ENCODE assay signal across 8 cellular contexts in genomic region chr14:91323671-91324605, GRCh38.
DNase-seq lines count a peak whose midpoint lies in the region; ATAC-seq lines count a peak whose summit lies in the region.

No MANE protein-coding gene starts in this region.

- no peak overlapping the region for H3K4me2 ChIP-seq in neuronal stem cell (ENCODE audit: insufficient read depth, low read length, poor library complexity, severe bottlenecking)

- peak; percentile 65 for ATAC-seq in GM21381 (IDR thresholded peaks at IDR 0.05; ENCODE audit: unreplicated experiment)

- no peak overlapping the region for H3K4me3 ChIP-seq in neuronal stem cell (ENCODE audit: low read length in 2 of 2)

- no peaks in the 10 kb centered on the region for H3K27me3 ChIP-seq in neuronal stem cell (ENCODE audit: control insufficient read depth in 3 of 3, insufficient read depth in 3 of 3, low read depth in 1 of 3, low read length in 3 of 3)

- no peak overlapping the region for H2AFZ ChIP-seq in neuronal stem cell (ENCODE audit: low read length)

- H3K27ac Mint-ChIP-seq in activated T-helper 1 cell treated with anti-CD3 and anti-CD28 coated beads, Interleukin-12 subunit alpha, Interleukin-12 subunit beta, Interleukin-2, Interleukin-4 antibody, amounts not matched to agents 30 ng/mL and 10 ng/mL and 1 ng/mL, durations not matched to agents 14 hours and 24 hours and 36 hours, result peak overlapping the region; percentile 99

- H2BK12ac ChIP-seq in neuronal stem cell (ENCODE audit: low read length), result no peak overlapping the region

- peak overlapping the region; percentile 80 for H3K4me3 Mint-ChIP-seq in activated T-helper 1 cell treated with anti-CD3 and anti-CD28 coated beads, Interleukin-12 subunit alpha, Interleukin-12 subunit beta, Interleukin-2, Interleukin-4 antibody, amounts not matched to agents 30 ng/mL and 10 ng/mL and 1 ng/mL, durations not matched to agents 14 hours and 24 hours and 36 hours

- no peak overlapping the region for H3K9ac ChIP-seq in neuronal stem cell (ENCODE audit: low read depth, low read length, poor library complexity)

- H2AK5ac ChIP-seq in neuronal stem cell (ENCODE audit: low read depth, low read length), result peak overlapping the region; percentile 22

- no peak overlapping the region for H3K23ac ChIP-seq in neuronal stem cell (ENCODE audit: low read depth, low read length, poor library complexity)

- H3K36me3 Mint-ChIP-seq in activated T-helper 1 cell treated with anti-CD3 and anti-CD28 coated beads, Interleukin-12 subunit alpha, Interleukin-12 subunit beta, Interleukin-2, Interleukin-4 antibody, amounts not matched to agents 30 ng/mL and 10 ng/mL and 1 ng/mL, durations not matched to agents 14 hours and 24 hours and 36 hours (ENCODE audit: low read depth), result peaks cover 49% of the 10 kb centered on the region

- H3K14ac ChIP-seq in neuronal stem cell (ENCODE audit: low read length), result no peak overlapping the region

- no peak overlapping the region for H4K91ac ChIP-seq in neuronal stem cell (ENCODE audit: low read depth, low read length, poor library complexity)

- DNase-seq in DMS 273 treated with DMSO at 0.1 percent for 48 hours (lab: John Stamatoyannopoulos, UW) (peak; percentile 63), HT1080 (ENCODE audit: low read depth) (peak; percentile 80), OCI-M2 (lab: John Stamatoyannopoulos, UW; ENCODE audit: unreplicated experiment) (peak; percentile 15), fibroblast of peridontal ligament (ENCODE audit: extremely low read depth) (peak; percentile 75), neuronal stem cell (ENCODE audit: low spot score) (peak; percentile 73), stromal cell of bone marrow (ENCODE audit: low read depth) (peak; percentile 52)
- peak; percentile 84 for DNase-seq in activated T-helper 1 cell treated with anti-CD3 and anti-CD28 coated beads, Interleukin-12 subunit alpha, Interleukin-12 subunit beta, Interleukin-2, Interleukin-4 antibody, amounts not matched to agents 30 ng/mL and 10 ng/mL and 1 ng/mL, durations not matched to agents 14 hours and 24 hours and 36 hours (ENCODE audit: low spot score)

- H3K4me1 ChIP-seq in neuronal stem cell (ENCODE audit: control insufficient read depth in 2 of 2, insufficient read depth in 1 of 2, low read depth in 1 of 2, low read length in 2 of 2), result no peaks in the 10 kb centered on the region

- no peak overlapping the region for H4K8ac ChIP-seq in neuronal stem cell (ENCODE audit: low read depth, low read length)

- peaks cover 3% of the 10 kb centered on the region for H3K79me1 ChIP-seq in neuronal stem cell (ENCODE audit: low read depth, low read length)

- peak overlapping the region; percentile 16 for H3K18ac ChIP-seq in neuronal stem cell (ENCODE audit: low read length)

- H2BK120ac ChIP-seq in neuronal stem cell (ENCODE audit: low read depth, low read length), result no peak overlapping the region

- H3K27me3 Mint-ChIP-seq in activated T-helper 1 cell treated with anti-CD3 and anti-CD28 coated beads, Interleukin-12 subunit alpha, Interleukin-12 subunit beta, Interleukin-2, Interleukin-4 antibody, amounts not matched to agents 30 ng/mL and 10 ng/mL and 1 ng/mL, durations not matched to agents 14 hours and 24 hours and 36 hours (ENCODE audit: insufficient read depth), result no peaks in the 10 kb centered on the region

- no peaks in the 10 kb centered on the region for H3K9me3 ChIP-seq in neuronal stem cell (replicated peaks in 1 of 2; ENCODE audit: control insufficient read depth in 2 of 2, insufficient read depth in 1 of 2, low read depth in 1 of 2, low read length in 2 of 2)

- no CpG with 5 or more reads among the region's 25 CpGs for WGBS in neuronal stem cell (ENCODE audit: extremely low coverage in 2 of 2, insufficient read length in 2 of 2, insufficient replicate concordance in 1 of 2), 2 donors

- intact Hi-C loops in activated T-helper 1 cell treated with anti-CD3 and anti-CD28 coated beads, Interleukin-12 subunit alpha, Interleukin-12 subunit beta, Interleukin-2, Interleukin-4 antibody, amounts not matched to agents 30 ng/mL and 10 ng/mL and 1 ng/mL, durations not matched to agents 14 hours and 24 hours and 36 hours (cut with micrococcal nuclease), result loop anchor here (1.0 to 10.0 kb wide), 10 partner anchors 8 to 781 kb away; partner anchors contain the start of genes ATXN3, PPP4R3A and RPS6KA5

- H3K4ac ChIP-seq in neuronal stem cell (ENCODE audit: low read length), result no peak overlapping the region

- H2BK5ac ChIP-seq in neuronal stem cell (ENCODE audit: low read length), result no peak overlapping the region

- peak overlapping the region; percentile 17 for H3K27ac ChIP-seq in neuronal stem cell (replicated peaks; ENCODE audit: low read length)

- H3K9me3 Mint-ChIP-seq in activated T-helper 1 cell treated with anti-CD3 and anti-CD28 coated beads, Interleukin-12 subunit alpha, Interleukin-12 subunit beta, Interleukin-2, Interleukin-4 antibody, amounts not matched to agents 30 ng/mL and 10 ng/mL and 1 ng/mL, durations not matched to agents 14 hours and 24 hours and 36 hours, result no peaks in the 10 kb centered on the region

- H3K36me3 ChIP-seq in neuronal stem cell (replicated peaks in 1 of 2; ENCODE audit: control insufficient read depth in 2 of 2, insufficient read depth in 2 of 2, low read length in 2 of 2), result peaks cover 51 to 66% of the 10 kb centered on the region in 2 donors

- peaks cover 59% of the 10 kb centered on the region for H3K4me1 Mint-ChIP-seq in activated T-helper 1 cell treated with anti-CD3 and anti-CD28 coated beads, Interleukin-12 subunit alpha, Interleukin-12 subunit beta, Interleukin-2, Interleukin-4 antibody, amounts not matched to agents 30 ng/mL and 10 ng/mL and 1 ng/mL, durations not matched to agents 14 hours and 24 hours and 36 hours (ENCODE audit: low read depth)

- H2BK15ac ChIP-seq in neuronal stem cell (ENCODE audit: low read length), result no peak overlapping the region

Comparison
In these comparisons a context has a peak if more than half of its experiments do, and no peak if none do; other contexts are left out.
1. DNase-seq: peak in every context shown above with its lines; median percentile 84 in activated T-helper 1 cell treated with anti-CD3 and anti-CD28 coated beads, Interleukin-12 subunit alpha, Interleukin-12 subunit beta, Interleukin-2, Interleukin-4 antibody, amounts not matched to agents 30 ng/mL and 10 ng/mL and 1 ng/mL, durations not matched to agents 14 hours and 24 hours and 36 hours; 80 in HT1080; 75 in fibroblast of peridontal ligament; 73 in neuronal stem cell; 63 in DMS 273 treated with DMSO at 0.1 percent for 48 hours; 52 in stromal cell of bone marrow; 15 in OCI-M2.